ENCODE assay signal across 8 cellular contexts in the genomic region with DNA sequence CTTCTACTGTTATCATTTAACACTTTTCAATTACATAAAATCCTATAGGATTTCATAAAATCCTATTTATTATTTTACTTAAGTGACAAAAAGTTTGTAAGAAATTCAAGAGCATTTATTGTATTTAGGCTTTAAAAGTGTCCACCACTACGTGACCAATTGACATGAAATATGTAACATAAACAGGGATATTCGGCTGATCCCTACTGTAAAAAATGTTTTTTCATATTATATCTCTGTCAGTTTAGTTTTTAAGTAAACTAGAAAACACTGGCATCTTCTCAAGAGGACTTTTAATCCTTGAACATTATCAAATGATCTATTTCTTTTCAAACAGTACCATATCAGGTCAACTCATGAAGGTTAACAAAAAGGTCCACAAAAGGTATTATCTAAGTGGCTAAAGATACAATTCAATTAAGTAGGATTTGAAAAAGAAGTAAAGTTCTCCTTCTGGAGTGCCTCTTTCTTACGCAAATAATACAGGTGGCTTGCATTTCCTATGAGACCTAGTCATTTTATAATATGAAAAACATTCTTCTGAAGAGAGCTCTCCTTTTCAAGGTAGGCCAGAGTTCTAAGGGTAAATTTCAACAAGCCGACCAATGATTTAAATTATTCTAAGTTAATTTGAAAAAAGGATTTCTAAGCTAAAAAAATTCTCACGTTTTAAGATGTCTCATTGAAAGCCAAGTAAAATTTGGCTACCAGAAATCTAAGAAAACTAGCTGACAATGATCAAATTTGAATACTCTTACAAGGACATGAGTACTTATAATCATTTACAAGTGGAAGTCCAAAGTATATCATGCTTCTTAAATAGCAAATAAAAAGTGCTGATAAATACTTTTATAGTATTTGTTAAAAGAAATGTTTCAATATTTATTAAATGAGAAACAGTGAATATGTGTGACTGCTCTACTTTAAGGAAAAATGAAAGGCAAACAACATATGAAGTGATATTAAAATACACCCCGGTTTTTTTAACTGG.
A peak's percentile ranks its signal among the peaks of the same experiment; 100 is the strongest.
DNase-seq lines count a peak whose midpoint lies in the region; ATAC-seq and TF ChIP-seq lines count a peak whose summit lies in the region.

No MANE protein-coding gene starts in this region.

- TF ChIP-seq CTCF in GM13977 (IDR thresholded peaks at IDR 0.05; ENCODE audit: extremely low read depth, insufficient read depth, missing control alignments), result no peak

- ATAC-seq in GM18867 (IDR thresholded peaks at IDR 0.05; ENCODE audit: unreplicated experiment), result no peak
- no peak for ATAC-seq in GM18870 (IDR thresholded peaks at IDR 0.05; ENCODE audit: unreplicated experiment)

- H3K4me3 Mint-ChIP-seq in CD8-positive, alpha-beta memory T cell, result peak overlapping the region; percentile 93 to 99 (median 98)

- H3K27me3 Mint-ChIP-seq in CD8-positive, alpha-beta memory T cell, result no peaks in the 10 kb centered on the region

- H3K27ac Mint-ChIP-seq in CD8-positive, alpha-beta memory T cell, result peak overlapping the region; percentile 93 to 100 (median 99)

- CTCF ChIA-PET in CD8-positive, alpha-beta memory T cell (lab: Charles Lee), result interaction anchor here (0.9 to 4.9 kb wide), 4 partner anchors 8 to 363 kb away, joined by 3 to 22 read pairs (median 4); no protein-coding TSS in a partner anchor

- H3K36me3 ChIP-seq in CD8-positive, alpha-beta memory T cell (ENCODE audit: insufficient read depth, low read length), result no peaks in the 10 kb centered on the region

- H3K27ac ChIP-seq in CD8-positive, alpha-beta memory T cell (ENCODE audit: low read depth, low read length), result peak overlapping the region; percentile 97

- H3K4me1 Mint-ChIP-seq in CD8-positive, alpha-beta memory T cell, result peaks cover 22 to 43% (median 34%) of the 10 kb centered on the region in 3 donors

- H3K9me3 ChIP-seq in CD8-positive, alpha-beta memory T cell (ENCODE audit: low read length), result no peaks in the 10 kb centered on the region

- in situ Hi-C loops in GM13977 (cut with MboI; ENCODE audit: low pct_unique_long_range_greater_than_20kb, low sequenced_read_pairs, unreplicated experiment), result no loop called here

- no peak for DNase-seq in CD8-positive, alpha-beta memory T cell
- DNase-seq in Kasumi-1 (lab: John Stamatoyannopoulos, UW) (peak; percentile 46 to 66), cerebellar cortex (ENCODE audit: low spot score) (peak; percentile 47), myocyte (ENCODE audit: low read depth) (peak; percentile 20), NCI-H748 (lab: John Stamatoyannopoulos, UW; ENCODE audit: unreplicated experiment) (no peak), GM13977 (ENCODE audit: low spot score) (no peak)

- H3K9me3 Mint-ChIP-seq in CD8-positive, alpha-beta memory T cell, result no peaks in the 10 kb centered on the region

- H3K4me1 ChIP-seq in CD8-positive, alpha-beta memory T cell (ENCODE audit: insufficient read depth, low read length), result peaks cover 33% of the 10 kb centered on the region

- H3K27me3 ChIP-seq in CD8-positive, alpha-beta memory T cell (ENCODE audit: insufficient read depth, low read length, poor library complexity, severe bottlenecking), result no peaks in the 10 kb centered on the region

- H3K4me3 ChIP-seq in CD8-positive, alpha-beta memory T cell (ENCODE audit: low read length), result peak overlapping the region; percentile 83

- H3K36me3 Mint-ChIP-seq in CD8-positive, alpha-beta memory T cell, result peaks cover under 1 to 36% (median 10%) of the 10 kb centered on the region in 3 donors

- POLR2A ChIA-PET in CD8-positive, alpha-beta memory T cell (lab: Charles Lee), result interaction anchor here (1.1 to 1.6 kb wide), 2 partner anchors 25 to 41 kb away, joined by 3 to 5 read pairs; no protein-coding TSS in a partner anchor

Comparison
In these comparisons a context has a peak if more than half of its experiments do, and no peak if none do; other contexts are left out.
1. DNase-seq: peak in Kasumi-1 (2 of 2), cerebellar cortex (single experiment) and myocyte (single experiment); none in CD8-positive, alpha-beta memory T cell (0 of 5), NCI-H748 (single experiment) and GM13977 (single experiment).